ENCODE assay signal across 8 cellular contexts in the genomic region with DNA sequence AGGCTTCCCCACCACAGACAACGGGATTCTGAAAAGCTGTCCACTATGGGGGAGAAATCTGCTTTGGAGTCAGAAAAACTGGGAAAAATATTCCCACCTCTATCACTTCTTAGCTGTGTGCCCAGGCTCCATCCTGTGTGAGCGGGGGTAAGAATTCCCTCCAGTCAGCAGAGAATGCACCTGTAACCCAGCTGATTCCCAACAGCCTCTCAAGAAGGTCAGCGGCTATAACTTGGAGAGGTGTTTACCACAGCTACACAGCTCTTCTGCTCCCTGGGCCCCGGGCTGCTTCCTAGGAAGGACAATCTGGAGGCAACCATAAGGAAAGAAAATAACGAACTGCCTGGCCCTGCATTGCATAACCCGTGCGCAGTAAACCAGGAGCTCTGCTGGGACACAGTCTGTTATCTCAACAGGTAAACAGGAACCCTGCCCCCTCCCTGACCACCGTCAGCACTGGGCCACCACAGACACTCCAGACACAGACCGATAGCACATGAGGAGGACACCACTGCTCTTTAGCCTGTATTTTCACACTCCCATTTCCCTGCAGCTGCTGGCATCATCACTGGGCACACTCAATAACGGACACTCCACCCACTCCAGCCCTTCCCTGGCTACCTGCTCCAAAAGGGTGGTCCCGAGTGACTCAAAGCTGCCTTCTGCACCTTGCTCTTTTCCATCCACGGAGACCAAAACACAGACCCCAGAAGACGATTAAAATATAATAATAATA. TPM values are rescaled to one million over a fixed set of nuclear protein-coding genes. Genes with fewer than 3 reads are reported as not detected.
DNase-seq lines count a peak whose midpoint lies in the region; ATAC-seq and TF ChIP-seq lines count a peak whose summit lies in the region.

No MANE protein-coding gene starts in this region.

- H3K27ac ChIP-seq in right atrium auricular region = peak overlapping the region; percentile 93 to 94
- H3K27ac ChIP-seq in spleen = peak overlapping the region; percentile 20 to 97 (median 94)

- peak overlapping the region; percentile 84 for H3K4me3 Mint-ChIP-seq in activated CD8-positive, alpha-beta T cell treated with anti-CD3 and anti-CD28 coated beads, Interleukin-2, amount 10 ng/mL, durations not matched to agents 7 days and 5 days

- H3K36me3 ChIP-seq in right atrium auricular region (no peaks in the 10 kb centered on the region), spleen (peaks cover 0 to 38% (median 4%) of the 10 kb centered on the region in 6 donors)

- H3K27me3 Mint-ChIP-seq in activated CD8-positive, alpha-beta T cell treated with anti-CD3 and anti-CD28 coated beads, Interleukin-2, amount 10 ng/mL, durations not matched to agents 7 days and 5 days (ENCODE audit: low read depth) = no peaks in the 10 kb centered on the region

- H3K4me3 ChIP-seq in right atrium auricular region (peak overlapping the region; percentile 84 to 85), spleen (peak overlapping the region; percentile 65 to 94 (median 84))

- peaks cover 55% of the 10 kb centered on the region for H3K36me3 Mint-ChIP-seq in activated CD8-positive, alpha-beta T cell treated with anti-CD3 and anti-CD28 coated beads, Interleukin-2, amount 10 ng/mL, durations not matched to agents 7 days and 5 days (ENCODE audit: low read depth)

- POLR2A ChIA-PET in activated CD8-positive, alpha-beta T cell treated with anti-CD3 and anti-CD28 coated beads, Interleukin-2, amount 10 ng/mL, durations not matched to agents 7 days and 5 days (lab: Charles Lee) = interaction anchor here (0.9 to 7.2 kb wide), 25 partner anchors 10 to 197 kb away, joined by 3 to 103 read pairs (median 6); partner anchors contain the start of genes CNBP, COPG1 and HMCES

- TF ChIP-seq CTCF in right atrium auricular region (IDR thresholded peaks at IDR 0.05) (no peak), spleen (IDR thresholded peaks at IDR 0.05 in 8 of 11, conservative IDR thresholded peaks at IDR 0.05 in 3 of 11) (no peak)

- H3K4me1 Mint-ChIP-seq in activated CD8-positive, alpha-beta T cell treated with anti-CD3 and anti-CD28 coated beads, Interleukin-2, amount 10 ng/mL, durations not matched to agents 7 days and 5 days (ENCODE audit: low read depth) = peaks cover 62% of the 10 kb centered on the region

- H3K9me3 ChIP-seq in right atrium auricular region = no peaks in the 10 kb centered on the region
- H3K9me3 ChIP-seq in spleen = no peaks in the 10 kb centered on the region

- H3K27ac Mint-ChIP-seq in activated CD8-positive, alpha-beta T cell treated with anti-CD3 and anti-CD28 coated beads, Interleukin-2, amount 10 ng/mL, durations not matched to agents 7 days and 5 days = peak overlapping the region; percentile 91

- 35 to 41% (median 38%) methylated on average over 13 of the region's 13 CpGs for WGBS in spleen, 5 donors

- H3K9me3 Mint-ChIP-seq in activated CD8-positive, alpha-beta T cell treated with anti-CD3 and anti-CD28 coated beads, Interleukin-2, amount 10 ng/mL, durations not matched to agents 7 days and 5 days (ENCODE audit: insufficient read depth) = no peaks in the 10 kb centered on the region

- CTCF ChIA-PET in activated CD8-positive, alpha-beta T cell treated with anti-CD3 and anti-CD28 coated beads, Interleukin-2, amount 10 ng/mL, durations not matched to agents 7 days and 5 days (lab: Charles Lee) = interaction anchor here (1.0 to 8.9 kb wide), 12 partner anchors 11 to 160 kb away, joined by 3 to 102 read pairs (median 10); no protein-coding TSS in a partner anchor

- H3K27me3 ChIP-seq in right atrium auricular region = no peaks in the 10 kb centered on the region
- H3K27me3 ChIP-seq in spleen (replicated peaks in 1 of 7) = no peaks in the 10 kb centered on the region

- H3K4me1 ChIP-seq in right atrium auricular region = peaks cover 0 to 43% of the 10 kb centered on the region in 2 donors
- H3K4me1 ChIP-seq in spleen = peaks cover 44 to 81% (median 70%) of the 10 kb centered on the region in 6 donors

- peak; percentile 32 for DNase-seq in NK-92 treated with Interleukin-12 subunit alpha and Interleukin-12 subunit beta, amount 100 ng/mL, for 24 hours (lab: John Stamatoyannopoulos, UW)
- DNase-seq in NK-92 (lab: John Stamatoyannopoulos, UW; ENCODE audit: unreplicated experiment) (no peak), right atrium auricular region (ENCODE audit: low spot score) (no peak), spleen (peak; percentile 81)
- peak; percentile 55 for DNase-seq in activated CD8-positive, alpha-beta T cell treated with anti-CD3 and anti-CD28 coated beads, Interleukin-2, amount 10 ng/mL, durations not matched to agents 7 days and 5 days

- TF ChIP-seq POLR2A in spleen (IDR thresholded peaks at IDR 0.05) = no peak

- intact Hi-C loops in spleen (cut with DNase I; ENCODE audit: low total_unique reads) = no loop called here

- ATAC-seq in activated CD8-positive, alpha-beta T cell treated with anti-CD3 and anti-CD28 coated beads, Interleukin-2, amount 10 ng/mL, durations not matched to agents 7 days and 5 days = no peak
- no peak for ATAC-seq in GM21515 (IDR thresholded peaks at IDR 0.05; ENCODE audit: unreplicated experiment)
- ATAC-seq in GM19452 (IDR thresholded peaks at IDR 0.05; ENCODE audit: unreplicated experiment) = no peak
- ATAC-seq in HG03469 (IDR thresholded peaks at IDR 0.05; ENCODE audit: unreplicated experiment) = no peak

RNA-seq across cellular contexts. Expression of gene RAB43, which starts 2.1 kb away (rescaled TPM):
- 10 to 100 TPM; 56.0 to 58.7 TPM for total RNA-seq in activated CD8-positive, alpha-beta T cell treated with anti-CD3 and anti-CD28 coated beads, Interleukin-2, amount 10 ng/mL, durations not matched to agents 7 days and 5 days
- total RNA-seq in right atrium auricular region (1 to 10 TPM; 5.3 to 8.2 TPM), spleen (10 to 100 TPM; 26.7 to 49.6 (median 31.9) TPM)
- polyA plus RNA-seq in spleen = 10 to 100 TPM in 1 of 3 donors, 1 to 10 TPM in 2; 3.1 to 12.5 (median 3.2) TPM

RNA-seq across cellular contexts. Expression of gene ISY1, which starts 41.3 kb away (rescaled TPM):
- total RNA-seq in activated CD8-positive, alpha-beta T cell treated with anti-CD3 and anti-CD28 coated beads, Interleukin-2, amount 10 ng/mL, durations not matched to agents 7 days and 5 days = 10 to 100 TPM; 57.9 to 65.7 TPM
- 10 to 100 TPM; 14.3 to 19.6 TPM for total RNA-seq in right atrium auricular region
- 10 to 100 TPM; 21.4 to 33.8 (median 30.0) TPM for total RNA-seq in spleen
- polyA plus RNA-seq in spleen = 10 to 100 TPM; 22.2 to 29.8 (median 25.2) TPM

RNA-seq across cellular contexts. Expression of gene GP9, which starts 59.0 kb away (rescaled TPM):
- total RNA-seq in activated CD8-positive, alpha-beta T cell treated with anti-CD3 and anti-CD28 coated beads, Interleukin-2, amount 10 ng/mL, durations not matched to agents 7 days and 5 days = not detected
- total RNA-seq in right atrium auricular region = not detected
- 10 to 100 TPM in 1 of 7 donors, 1 to 10 TPM in 6; 4.2 to 14.9 (median 7.9) TPM for total RNA-seq in spleen
- 1 to 10 TPM; 1.4 to 5.5 (median 2.2) TPM for polyA plus RNA-seq in spleen

Comparison
In these comparisons a context has a peak if more than half of its experiments do, and no peak if none do; other contexts are left out.
1. DNase-seq: peak in NK-92 treated with Interleukin-12 subunit alpha and Interleukin-12 subunit beta, amount 100 ng/mL, for 24 hours (single experiment), activated CD8-positive, alpha-beta T cell treated with anti-CD3 and anti-CD28 coated beads, Interleukin-2, amount 10 ng/mL, durations not matched to agents 7 days and 5 days (single experiment) and spleen (single experiment); none in NK-92 (single experiment) and right atrium auricular region (single experiment).
2. RNA of gene GP9, which starts 59.0 kb away (total RNA-seq): 4.2 to 14.9 TPM in spleen; not detected in right atrium auricular region and not detected in activated CD8-positive, alpha-beta T cell treated with anti-CD3 and anti-CD28 coated beads, Interleukin-2, amount 10 ng/mL, durations not matched to agents 7 days and 5 days; every median in the first group is over 4 times any median in the second.